8 cellular contexts compared by ENCODE assay signal in the genomic region with DNA sequence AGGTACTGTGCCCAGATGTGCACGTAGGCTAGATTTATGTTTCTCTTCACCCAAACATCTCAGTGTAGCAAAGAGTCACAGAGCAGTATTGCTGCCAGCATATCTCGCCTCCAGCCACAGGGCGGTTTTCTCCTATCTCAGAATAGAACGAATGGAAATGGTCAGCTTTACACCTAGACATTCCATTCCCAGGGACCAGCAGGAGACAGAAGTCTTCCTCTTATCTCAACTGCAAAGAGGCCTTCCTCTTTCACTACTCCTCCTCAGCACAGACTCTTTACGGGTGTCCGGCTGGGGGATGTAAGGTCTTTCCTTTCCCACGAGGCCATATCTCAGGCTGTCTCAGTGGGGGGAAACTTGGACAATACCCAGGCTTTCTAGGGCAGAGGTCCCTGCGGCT. TPM values are rescaled to one million over a fixed set of nuclear protein-coding genes. Genes with fewer than 3 reads are reported as not detected.
DNase-seq lines count a peak whose midpoint lies in the region; ATAC-seq and TF ChIP-seq lines count a peak whose summit lies in the region.
"Not testable (repeated sequence)": the region's sequence is repeated elsewhere in the genome, so short reads cannot be mapped to it uniquely, and the experiment has no call there.

No MANE protein-coding gene starts in this region.

- H3K9me3 Mint-ChIP-seq in activated CD8-positive, alpha-beta T cell treated with anti-CD3 and anti-CD28 coated beads, Interleukin-2, amount 10 ng/mL, durations not matched to agents 7 days and 5 days (ENCODE audit: insufficient read depth) = peaks cover 18% of the 10 kb centered on the region
- H3K9me3 Mint-ChIP-seq in central memory CD8-positive, alpha-beta T cell = not testable (repeated sequence)

- ATAC-seq in activated CD8-positive, alpha-beta T cell treated with anti-CD3 and anti-CD28 coated beads, Interleukin-2, amount 10 ng/mL, durations not matched to agents 7 days and 5 days; central memory CD8-positive, alpha-beta T cell (replicated peaks; ENCODE audit: extremely low read depth, poor library complexity, severe bottlenecking): not testable (repeated sequence)

- 0 out of 2 replicates have a peak overlapping the region, but pooled peaks have one; percentile 82 for H3K9ac ChIP-seq in GM23248
- not testable (repeated sequence) for H3K9ac ChIP-seq in mucosa of rectum (ENCODE audit: low read depth in 1 of 2, low read length in 2 of 2)

- peak overlapping the region; percentile 72 for H3K27ac Mint-ChIP-seq in activated CD8-positive, alpha-beta T cell treated with anti-CD3 and anti-CD28 coated beads, Interleukin-2, amount 10 ng/mL, durations not matched to agents 7 days and 5 days
- peak overlapping the region; percentile 62 for H3K27ac Mint-ChIP-seq in central memory CD8-positive, alpha-beta T cell (ENCODE audit: low read depth)

- H4K20me1 ChIP-seq in GM23248 (ENCODE audit: insufficient read depth); PC-9 (ENCODE audit: insufficient read depth): not testable (repeated sequence)

- H3K4me3 ChIP-seq in GM23248 = peak overlapping the region; percentile 80
- H3K4me3 ChIP-seq in PC-9 = peak overlapping the region; percentile 98
- peak overlapping the region; percentile 96 for H3K4me3 ChIP-seq in cardiac muscle cell
- H3K4me3 ChIP-seq in mucosa of rectum (ENCODE audit: low read length in 2 of 2) = peak overlapping the region; percentile 88 to 93
- H3K4me3 ChIP-seq in sigmoid colon = peak overlapping the region in 3 of 4 donors; percentile 72 to 80 (median 75)
- H3K4me3 ChIP-seq in vagina = peak overlapping the region; percentile 78 to 85

- peak overlapping the region; percentile 64 for H3K4me2 ChIP-seq in GM23248 (ENCODE audit: unreplicated experiment)
- peak overlapping the region; percentile 87 for H3K4me2 ChIP-seq in PC-9

- not testable (repeated sequence) for H3K9me2 ChIP-seq in GM23248 (ENCODE audit: insufficient read depth); PC-9 (ENCODE audit: insufficient read depth)

- H3K27me3 Mint-ChIP-seq in activated CD8-positive, alpha-beta T cell treated with anti-CD3 and anti-CD28 coated beads, Interleukin-2, amount 10 ng/mL, durations not matched to agents 7 days and 5 days (ENCODE audit: low read depth); central memory CD8-positive, alpha-beta T cell: not testable (repeated sequence)

- H3K27ac ChIP-seq in GM23248; PC-9; mucosa of rectum (ENCODE audit: low read depth in 2 of 2, low read length in 2 of 2); sigmoid colon: not testable (repeated sequence)
- H3K27ac ChIP-seq in cardiac muscle cell (peak overlapping the region; percentile 97), vagina (peak overlapping the region; percentile 76)

- H3K4me1 Mint-ChIP-seq in activated CD8-positive, alpha-beta T cell treated with anti-CD3 and anti-CD28 coated beads, Interleukin-2, amount 10 ng/mL, durations not matched to agents 7 days and 5 days (ENCODE audit: low read depth) = peaks cover 12% of the 10 kb centered on the region
- H3K4me1 Mint-ChIP-seq in central memory CD8-positive, alpha-beta T cell = peaks cover 25% of the 10 kb centered on the region

- H3K36me3 Mint-ChIP-seq in activated CD8-positive, alpha-beta T cell treated with anti-CD3 and anti-CD28 coated beads, Interleukin-2, amount 10 ng/mL, durations not matched to agents 7 days and 5 days (ENCODE audit: low read depth) = peaks cover 39% of the 10 kb centered on the region
- not testable (repeated sequence) for H3K36me3 Mint-ChIP-seq in central memory CD8-positive, alpha-beta T cell (ENCODE audit: insufficient read depth)

- not testable (repeated sequence) for H3K4me1 ChIP-seq in GM23248 (ENCODE audit: insufficient read depth); PC-9 (replicated peaks; ENCODE audit: insufficient read depth); mucosa of rectum (ENCODE audit: control insufficient read depth in 2 of 2, insufficient read depth in 2 of 2, low read length in 2 of 2)
- peaks cover 17% of the 10 kb centered on the region for H3K4me1 ChIP-seq in cardiac muscle cell (ENCODE audit: low read depth)
- peaks cover 0 to 15% (median 13%) of the 10 kb centered on the region in 4 donors for H3K4me1 ChIP-seq in sigmoid colon
- H3K4me1 ChIP-seq in vagina = peaks cover 15% of the 10 kb centered on the region

- in situ Hi-C loops in GM23248 (cut with MboI) = not testable (repeated sequence)

- H3K27me3 ChIP-seq in GM23248 (replicated peaks; ENCODE audit: insufficient read depth); PC-9 (ENCODE audit: insufficient read depth, low read depth); cardiac muscle cell; mucosa of rectum (ENCODE audit: control insufficient read depth in 2 of 2, insufficient read depth in 2 of 2, low read length in 2 of 2); vagina: not testable (repeated sequence)
- peaks cover 0 to 20% (median 0%) of the 10 kb centered on the region in 3 donors for H3K27me3 ChIP-seq in sigmoid colon

- peak overlapping the region; percentile 92; the same call in 1 of the 2 replicates for H2AFZ ChIP-seq in GM23248
- H2AFZ ChIP-seq in PC-9 = not testable (repeated sequence)

- not testable (repeated sequence) for H3F3A ChIP-seq in GM23248 (ENCODE audit: insufficient read depth); PC-9 (ENCODE audit: insufficient read depth, low read depth)

- intact Hi-C loops in PC-9 (cut with micrococcal nuclease; ENCODE audit: unreplicated experiment); vagina (cut with DNase I): not testable (repeated sequence)
- intact Hi-C loops in sigmoid colon (cut with DNase I) = loop anchor here (5.0 kb wide), 3 partner anchors 36 to 271 kb away; partner anchors contain the start of gene ZNF761

- peak overlapping the region; percentile 89 for H3K4me3 Mint-ChIP-seq in activated CD8-positive, alpha-beta T cell treated with anti-CD3 and anti-CD28 coated beads, Interleukin-2, amount 10 ng/mL, durations not matched to agents 7 days and 5 days
- peak overlapping the region; percentile 85 for H3K4me3 Mint-ChIP-seq in central memory CD8-positive, alpha-beta T cell

- CTCF ChIA-PET in PC-9 (lab: Charles Lee); activated CD8-positive, alpha-beta T cell treated with anti-CD3 and anti-CD28 coated beads, Interleukin-2, amount 10 ng/mL, durations not matched to agents 7 days and 5 days (lab: Charles Lee): not testable (repeated sequence)

- TSS peak; percentile 68 for BruUV-seq in PC-9 (replicated peaks; lab: Mats Ljungman, UMichigan)

- not testable (repeated sequence) for H3K9me3 ChIP-seq in GM23248 (ENCODE audit: low read depth); cardiac muscle cell (ENCODE audit: low read depth); mucosa of rectum (ENCODE audit: control insufficient read depth in 2 of 2, low read length in 2 of 2); sigmoid colon; vagina
- H3K9me3 ChIP-seq in PC-9 (ENCODE audit: insufficient read depth, low read depth) = peaks cover 11% of the 10 kb centered on the region; the same call in 1 of the 2 replicates

- not testable (repeated sequence) for H3K79me2 ChIP-seq in GM23248 (ENCODE audit: insufficient read depth); PC-9 (ENCODE audit: low read depth)

- not testable (repeated sequence) for DNase-seq in GM23248; PC-9; activated CD8-positive, alpha-beta T cell treated with anti-CD3 and anti-CD28 coated beads, Interleukin-2, amount 10 ng/mL, durations not matched to agents 7 days and 5 days; central memory CD8-positive, alpha-beta T cell (ENCODE audit: low spot score in 2 of 2); sigmoid colon; vagina (ENCODE audit: extremely low spot score in 2 of 2)
- DNase-seq in cardiac muscle cell (ENCODE audit: low read depth in 1 of 2, low spot score in 1 of 2) = peak in 1 of 2 donors; percentile 17

- H3K36me3 ChIP-seq in GM23248 (ENCODE audit: low read depth); PC-9 (ENCODE audit: low read depth); cardiac muscle cell; mucosa of rectum (ENCODE audit: control insufficient read depth in 2 of 2, insufficient read depth in 2 of 2, low read length in 2 of 2); sigmoid colon; vagina: not testable (repeated sequence)

- POLR2A ChIA-PET in PC-9 (lab: Charles Lee; ENCODE audit: unreplicated experiment); activated CD8-positive, alpha-beta T cell treated with anti-CD3 and anti-CD28 coated beads, Interleukin-2, amount 10 ng/mL, durations not matched to agents 7 days and 5 days (lab: Charles Lee): not testable (repeated sequence)

- 35 to 48% methylated on average over 8 of the region's 8 CpGs for WGBS in GM23248 (ENCODE audit: low coverage in 1 of 2, low lambda C conversion rate in 2 of 2, missing lambda C conversion rate in 2 of 2), 2 experiments
- 48 to 50% methylated on average over 8 of the region's 8 CpGs for WGBS in sigmoid colon, 2 donors

- not testable (repeated sequence) for TF ChIP-seq POLR2A in sigmoid colon (IDR thresholded peaks at IDR 0.05); vagina (IDR thresholded peaks at IDR 0.05)

- not testable (repeated sequence) for TF ChIP-seq CTCF in PC-9 (conservative IDR thresholded peaks at IDR 0.05); cardiac muscle cell (IDR thresholded peaks at IDR 0.05; ENCODE audit: low read depth, low read length); sigmoid colon (IDR thresholded peaks at IDR 0.05); vagina (IDR thresholded peaks at IDR 0.05)

- not testable (repeated sequence) for TF ChIP-seq EP300 in sigmoid colon (IDR thresholded peaks at IDR 0.05)

RNA-seq across cellular contexts. Expression of gene ZNF813, which starts 1.1 kb away (rescaled TPM):
- total RNA-seq in GM23248 (2014; rRNA removed; shearing (Covaris generic)) = 2.0 and 2.7 TPM in 2 replicates
- polyA plus RNA-seq in GM23248 (2016; fragmentation: Nextera tagmentation; extraction: Ambion mirVana) = 1.0 and 1.4 TPM in 2 replicates
- 6.1 and 6.3 TPM in 2 replicates for total RNA-seq in PC-9 (2021)
- 1 to 10 TPM; 5.0 to 6.2 TPM for total RNA-seq in activated CD8-positive, alpha-beta T cell treated with anti-CD3 and anti-CD28 coated beads, Interleukin-2, amount 10 ng/mL, durations not matched to agents 7 days and 5 days
- total RNA-seq in cardiac muscle cell = 1.9 and 3.5 TPM in 2 replicates
- polyA plus RNA-seq in cardiac muscle cell = 2.7 and 3.3 TPM in 2 replicates
- total RNA-seq in sigmoid colon = 1 to 10 TPM; 2.9 to 4.2 (median 3.4) TPM
- 1 to 10 TPM; 1.2 to 1.9 (median 1.2) TPM for polyA plus RNA-seq in sigmoid colon
- 4.2 TPM for total RNA-seq in vagina

RNA-seq across cellular contexts. Expression of gene ZNF761, which starts 36.8 kb away (rescaled TPM):
- total RNA-seq in GM23248 (2014; rRNA removed; shearing (Covaris generic)) = 12.2 and 19.0 TPM in 2 replicates
- polyA plus RNA-seq in GM23248 (2016; fragmentation: Nextera tagmentation; extraction: Ambion mirVana) = 5.7 and 6.5 TPM in 2 replicates
- total RNA-seq in PC-9 (2021) = 15.6 and 16.4 TPM in 2 replicates
- 10 to 100 TPM; 13.8 to 14.8 TPM for total RNA-seq in activated CD8-positive, alpha-beta T cell treated with anti-CD3 and anti-CD28 coated beads, Interleukin-2, amount 10 ng/mL, durations not matched to agents 7 days and 5 days
- total RNA-seq in cardiac muscle cell = 9.4 and 11.3 TPM in 2 replicates
- polyA plus RNA-seq in cardiac muscle cell = 11.7 and 14.3 TPM in 2 replicates
- total RNA-seq in sigmoid colon = 10 to 100 TPM in 3 of 4 donors, 1 to 10 TPM in 1; 6.5 to 12.5 (median 11.0) TPM
- 1 to 10 TPM; 3.5 to 7.8 (median 6.7) TPM for polyA plus RNA-seq in sigmoid colon
- 12.3 TPM for total RNA-seq in vagina
